ENCODE assay signal across 24 cellular contexts in the genomic region with DNA sequence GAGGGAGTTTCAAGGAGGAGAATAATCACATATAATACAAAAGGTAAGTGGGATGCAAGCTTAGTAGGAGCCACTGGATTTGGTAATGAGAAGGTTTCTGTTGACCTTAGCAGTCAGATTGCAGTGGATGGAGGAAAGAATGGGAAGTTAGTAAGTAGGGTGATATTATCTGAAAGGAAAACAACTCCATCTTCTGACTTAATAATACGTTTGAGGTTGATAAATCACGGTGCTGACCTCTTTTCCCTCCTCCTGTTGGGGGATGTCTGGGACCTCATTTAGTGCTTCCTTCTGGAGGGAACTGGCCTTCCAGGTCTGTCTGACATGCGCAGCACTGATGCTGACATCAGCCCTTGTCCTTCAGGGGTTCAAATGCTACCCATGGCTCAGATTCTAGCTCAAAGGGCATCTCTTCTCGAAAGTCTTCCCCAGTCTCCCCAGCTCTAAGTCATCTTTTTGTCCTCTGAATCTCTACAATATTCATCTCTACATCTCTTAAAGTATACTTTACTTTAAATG.
"Had no signal": no experiment of that assay in that cellular context is flagged by ENCODE, and none has a peak within 500 bp of the region (broad histone marks: within the 10 kb centered on the region; RNA-seq: fewer than 3 reads in every experiment).

No MANE protein-coding gene starts in this region.

- H3K4me3 ChIP-seq: colonic mucosa, dorsolateral prefrontal cortex, gastroesophageal sphincter, right lobe of liver, skin epidermis, tibial artery had no signal

- H3K36me3 ChIP-seq: colonic mucosa, gastroesophageal sphincter, right lobe of liver, tibial artery had no signal

- H3K36me3 Mint-ChIP-seq: activated naive CD8-positive, alpha-beta T cell treated with anti-CD3 and anti-CD28 coated beads for 36 hours; memory B cell; stimulated activated effector memory CD8-positive, alpha-beta T cell treated with anti-CD3 and anti-CD28 coated beads, Interleukin-12 subunit alpha, Interleukin-12 subunit beta, amount 100 ng/mL, for 72 hours had no signal

- H3K4me1 ChIP-seq: colonic mucosa, right lobe of liver had no signal

- H3K9me3 ChIP-seq: colonic mucosa, gastroesophageal sphincter, right lobe of liver, tibial artery had no signal

- H3K4me1 Mint-ChIP-seq: activated B cell treated with CpG ODN at 0.5 μM for 24 hours; activated CD4-positive, alpha-beta T cell treated with anti-CD3 and anti-CD28 coated beads for 36 hours; activated naive CD8-positive, alpha-beta T cell treated with anti-CD3 and anti-CD28 coated beads for 36 hours; memory B cell; stimulated activated effector memory CD8-positive, alpha-beta T cell treated with anti-CD3 and anti-CD28 coated beads, Interleukin-12 subunit alpha, Interleukin-12 subunit beta, amount 100 ng/mL, for 72 hours; stimulated activated naive CD8-positive, alpha-beta T cell treated with anti-CD3 and anti-CD28 coated beads, Interleukin-15, amount 100 ng/mL, for 72 hours had no signal

- ATAC-seq: activated CD4-positive, alpha-beta T cell treated with anti-CD3 and anti-CD28 coated beads for 36 hours; activated T-cell treated with anti-CD3 and anti-CD28 coated beads, Interleukin-2, amount 50 U/mL, for 4 hours; gastroesophageal sphincter; right lobe of liver; stimulated activated effector memory CD8-positive, alpha-beta T cell treated with anti-CD3 and anti-CD28 coated beads, Interleukin-12 subunit alpha, Interleukin-12 subunit beta, amount 100 ng/mL, for 72 hours; stimulated activated naive CD8-positive, alpha-beta T cell treated with anti-CD3 and anti-CD28 coated beads, Interleukin-15, amount 100 ng/mL, for 72 hours had no signal

- H3K27ac ChIP-seq: colonic mucosa, dorsolateral prefrontal cortex, epithelial cell of prostate, gastroesophageal sphincter, right lobe of liver, skin epidermis, tibial artery had no signal

- DNase-seq: activated B cell treated with CpG ODN at 0.5 μM for 24 hours; activated CD4-positive, alpha-beta T cell treated with anti-CD3 and anti-CD28 coated beads for 36 hours; activated CD4-positive, alpha-beta T cell treated with anti-CD3 and anti-CD28 coated beads, Interleukin-2, amount 50 U/mL, for 48 hours; activated CD8-positive, alpha-beta memory T cell treated with anti-CD3 and anti-CD28 coated beads, Interleukin-2, amount 50 U/mL, for 48 hours; activated naive CD4-positive, alpha-beta T cell treated with Interleukin-2 at 50 U/mL for 16 hours; activated naive CD8-positive, alpha-beta T cell treated with anti-CD3 and anti-CD28 coated beads for 36 hours; activated T-cell treated with anti-CD3 and anti-CD28 coated beads, Interleukin-2, amount 50 U/mL, for 4 hours; amniotic stem cell; colonic mucosa; dorsolateral prefrontal cortex; head of caudate nucleus; hypothalamus; posterior cingulate gyrus; right lobe of liver; stimulated activated CD4-positive, alpha-beta T cell treated with anti-CD3 and anti-CD28 coated beads, Interleukin-1b, Interleukin-23, amount 100 ng/mL, for 48 hours; stimulated activated naive CD8-positive, alpha-beta T cell treated with anti-CD3 and anti-CD28 coated beads, Interleukin-15, amount 100 ng/mL, for 72 hours; T-helper 9 cell; tibial artery had no signal

- H3K27ac Mint-ChIP-seq: activated B cell treated with CpG ODN at 0.5 μM for 24 hours; activated CD4-positive, alpha-beta T cell treated with anti-CD3 and anti-CD28 coated beads for 36 hours; activated naive CD8-positive, alpha-beta T cell treated with anti-CD3 and anti-CD28 coated beads for 36 hours; memory B cell; stimulated activated effector memory CD8-positive, alpha-beta T cell treated with anti-CD3 and anti-CD28 coated beads, Interleukin-12 subunit alpha, Interleukin-12 subunit beta, amount 100 ng/mL, for 72 hours; stimulated activated naive CD8-positive, alpha-beta T cell treated with anti-CD3 and anti-CD28 coated beads, Interleukin-15, amount 100 ng/mL, for 72 hours had no signal

- H3K4me3 Mint-ChIP-seq: activated B cell treated with CpG ODN at 0.5 μM for 24 hours; activated CD4-positive, alpha-beta T cell treated with anti-CD3 and anti-CD28 coated beads for 36 hours; activated naive CD8-positive, alpha-beta T cell treated with anti-CD3 and anti-CD28 coated beads for 36 hours; activated T-cell treated with anti-CD3 and anti-CD28 coated beads, Interleukin-2, amount 50 U/mL, for 4 hours; memory B cell; neural crest cell; stimulated activated effector memory CD8-positive, alpha-beta T cell treated with anti-CD3 and anti-CD28 coated beads, Interleukin-12 subunit alpha, Interleukin-12 subunit beta, amount 100 ng/mL, for 72 hours; stimulated activated naive CD8-positive, alpha-beta T cell treated with anti-CD3 and anti-CD28 coated beads, Interleukin-15, amount 100 ng/mL, for 72 hours had no signal

- H3K27me3 ChIP-seq: colonic mucosa, gastroesophageal sphincter, right lobe of liver had no signal

- H3K9me3 Mint-ChIP-seq: activated B cell treated with CpG ODN at 0.5 μM for 24 hours; activated naive CD8-positive, alpha-beta T cell treated with anti-CD3 and anti-CD28 coated beads for 36 hours; activated T-cell treated with anti-CD3 and anti-CD28 coated beads, Interleukin-2, amount 50 U/mL, for 4 hours; memory B cell; stimulated activated effector memory CD8-positive, alpha-beta T cell treated with anti-CD3 and anti-CD28 coated beads, Interleukin-12 subunit alpha, Interleukin-12 subunit beta, amount 100 ng/mL, for 72 hours; stimulated activated naive CD8-positive, alpha-beta T cell treated with anti-CD3 and anti-CD28 coated beads, Interleukin-15, amount 100 ng/mL, for 72 hours had no signal
